ENCODE assay signal across 9 cellular contexts in the genomic region with DNA sequence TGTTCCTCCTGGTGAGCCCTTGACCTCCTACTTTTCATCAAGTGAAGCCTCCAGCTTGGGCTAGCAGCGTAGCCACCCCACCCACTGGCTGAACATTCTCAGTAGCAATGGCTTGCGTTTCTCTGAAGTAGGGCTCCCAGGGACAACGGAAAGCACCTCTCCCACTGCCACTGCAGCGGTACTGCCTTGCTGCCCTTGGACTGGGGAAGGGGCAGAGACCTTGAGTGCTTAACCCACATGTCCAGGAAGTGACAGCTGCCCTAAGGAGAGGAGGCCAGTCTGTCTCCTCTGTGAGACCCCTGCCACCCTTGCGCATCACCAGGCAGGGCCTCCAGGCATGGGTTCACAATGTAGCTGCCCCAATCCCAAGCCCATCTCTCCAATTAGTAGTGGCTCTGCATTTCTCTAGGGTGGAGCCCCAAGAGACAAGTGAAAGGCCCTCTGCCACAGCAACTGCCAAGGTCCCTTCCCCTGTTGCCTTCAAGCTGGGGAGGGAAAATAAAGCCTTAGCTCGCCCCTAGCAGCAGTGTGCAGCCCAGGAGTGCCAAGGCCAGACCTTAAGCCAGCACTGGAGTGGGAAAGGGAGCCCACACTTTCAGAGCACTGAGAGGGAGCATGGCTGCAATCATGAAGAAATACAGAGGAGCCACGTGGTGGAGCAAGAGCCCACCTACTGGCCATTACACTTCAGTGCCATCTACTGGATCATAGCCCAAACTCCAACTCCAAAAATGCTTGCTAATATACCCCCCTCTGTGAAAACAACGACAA.
DNase-seq lines count a peak whose midpoint lies in the region; ATAC-seq and TF ChIP-seq lines count a peak whose summit lies in the region.
"Had no signal": no experiment of that assay in that cellular context is flagged by ENCODE, and none has a peak within 500 bp of the region (broad histone marks: within the 10 kb centered on the region; RNA-seq: fewer than 3 reads in every experiment).

No MANE protein-coding gene starts in this region.

- no peak overlapping the region for H3K9ac ChIP-seq in adipocyte (ENCODE audit: low read length)
- no peak overlapping the region for H3K9ac ChIP-seq in neuronal stem cell (ENCODE audit: low read depth, low read length, poor library complexity)

- H3K27ac Mint-ChIP-seq in stimulated activated naive B cell treated with anti-CD40 and anti-IgM and Interleukin-4, amounts not matched to agents 10 μg/mL and 1 μg/mL and 100 μg/mL, for 72 hours, result no peak overlapping the region

- H3K4me1 ChIP-seq in adipocyte (ENCODE audit: control insufficient read depth, insufficient read depth, low read length) (no peaks in the 10 kb centered on the region), neuronal stem cell (ENCODE audit: control insufficient read depth in 2 of 2, insufficient read depth in 1 of 2, low read depth in 1 of 2, low read length in 2 of 2) (no peaks in the 10 kb centered on the region)

- H3K27me3 Mint-ChIP-seq in stimulated activated naive B cell treated with anti-CD40 and anti-IgM and Interleukin-4, amounts not matched to agents 10 μg/mL and 1 μg/mL and 100 μg/mL, for 72 hours, result no peaks in the 10 kb centered on the region

- peaks cover 2 to 13% of the 10 kb centered on the region in 2 donors for H3K36me3 Mint-ChIP-seq in stimulated activated naive B cell treated with anti-CD40 and anti-IgM and Interleukin-4, amounts not matched to agents 10 μg/mL and 1 μg/mL and 100 μg/mL, for 72 hours

- peak; percentile 74 for ATAC-seq in GM21367 (IDR thresholded peaks at IDR 0.05; ENCODE audit: unreplicated experiment)
- no peak for ATAC-seq in stimulated activated naive B cell treated with anti-CD40 and anti-IgM and Interleukin-4, amounts not matched to agents 10 μg/mL and 1 μg/mL and 100 μg/mL, for 72 hours (replicated peaks)

- CTCF ChIA-PET in BJ (lab: Yijun Ruan, JAX), result interaction anchor here (0.6 to 2.5 kb wide), 8 partner anchors 13 to 414 kb away, joined by 3 to 8 read pairs (median 5); no protein-coding TSS in a partner anchor

- no peaks in the 10 kb centered on the region for H3K27me3 ChIP-seq in BJ (ENCODE audit: control insufficient read depth, insufficient read depth, low read length)
- no peaks in the 10 kb centered on the region for H3K27me3 ChIP-seq in adipocyte (replicated peaks; ENCODE audit: control insufficient read depth, insufficient read depth, low read length)
- no peaks in the 10 kb centered on the region for H3K27me3 ChIP-seq in neuronal stem cell (ENCODE audit: control insufficient read depth in 3 of 3, insufficient read depth in 3 of 3, low read depth in 1 of 3, low read length in 3 of 3)

- TF ChIP-seq CTCF in BJ (IDR thresholded peaks at IDR 0.05; ENCODE audit: insufficient read depth, low read depth, low read length) (peak; percentile 66), LNCAP (IDR thresholded peaks at IDR 0.05) (peak; percentile 12; the same call in 1 of the 2 replicates)

- POLR2A ChIA-PET in BJ (lab: Charles Lee), result no interaction called here

- H2BK15ac ChIP-seq in neuronal stem cell (ENCODE audit: low read length), result no peak overlapping the region

- no peaks in the 10 kb centered on the region for H3K79me1 ChIP-seq in neuronal stem cell (ENCODE audit: low read depth, low read length)

- H3K36me3 ChIP-seq in BJ (ENCODE audit: control insufficient read depth, insufficient read depth, low read length), result no peaks in the 10 kb centered on the region
- H3K36me3 ChIP-seq in adipocyte (ENCODE audit: control insufficient read depth, insufficient read depth, low read length, severe bottlenecking), result no peaks in the 10 kb centered on the region
- H3K36me3 ChIP-seq in neuronal stem cell (replicated peaks in 1 of 2; ENCODE audit: control insufficient read depth in 2 of 2, insufficient read depth in 2 of 2, low read length in 2 of 2), result no peaks in the 10 kb centered on the region

- H3K27ac ChIP-seq in neuronal stem cell (replicated peaks; ENCODE audit: low read length), result no peak overlapping the region
- H3K27ac ChIP-seq: epithelial cell of prostate had no signal

- no peak for DNase-seq in BJ (ENCODE audit: low read depth)
- DNase-seq in adipocyte (ENCODE audit: low read depth), result peak; percentile 17
- peak; percentile 3 for DNase-seq in neuronal stem cell (ENCODE audit: low spot score)
- DNase-seq in medulla oblongata (ENCODE audit: extremely low spot score), result no peak
- no peak for DNase-seq in stimulated activated naive B cell treated with anti-CD40 and anti-IgM and Interleukin-4, amounts not matched to agents 10 μg/mL and 1 μg/mL and 100 μg/mL, for 72 hours
- DNase-seq in activated T-cell treated with anti-CD3 and anti-CD28 coated beads, Interleukin-2, amount 50 U/mL, for 48 hours, result no peak

- H2BK12ac ChIP-seq in neuronal stem cell (ENCODE audit: low read length), result peak overlapping the region; percentile 43

- H3K23ac ChIP-seq in neuronal stem cell (ENCODE audit: low read depth, low read length, poor library complexity), result no peak overlapping the region

- H3K18ac ChIP-seq in neuronal stem cell (ENCODE audit: low read length), result peak overlapping the region; percentile 49

- H3K4me1 Mint-ChIP-seq in stimulated activated naive B cell treated with anti-CD40 and anti-IgM and Interleukin-4, amounts not matched to agents 10 μg/mL and 1 μg/mL and 100 μg/mL, for 72 hours, result no peaks in the 10 kb centered on the region

- peaks cover 6% of the 10 kb centered on the region in 2 donors for H3K9me3 Mint-ChIP-seq in stimulated activated naive B cell treated with anti-CD40 and anti-IgM and Interleukin-4, amounts not matched to agents 10 μg/mL and 1 μg/mL and 100 μg/mL, for 72 hours

- no peak overlapping the region for H3K4me2 ChIP-seq in neuronal stem cell (ENCODE audit: insufficient read depth, low read length, poor library complexity, severe bottlenecking)

- no peak overlapping the region for H4K8ac ChIP-seq in neuronal stem cell (ENCODE audit: low read depth, low read length)

- WGBS in neuronal stem cell (ENCODE audit: extremely low coverage in 2 of 2, insufficient read length in 2 of 2, insufficient replicate concordance in 1 of 2), 2 donors, result no CpG with 5 or more reads among the region's 8 CpGs

- no peak overlapping the region for H2AK5ac ChIP-seq in neuronal stem cell (ENCODE audit: low read depth, low read length)

- no peaks in the 10 kb centered on the region for H3K9me3 ChIP-seq in adipocyte (ENCODE audit: control insufficient read depth, low read length)
- peaks cover 0 to 9% of the 10 kb centered on the region in 2 donors for H3K9me3 ChIP-seq in neuronal stem cell (replicated peaks in 1 of 2; ENCODE audit: control insufficient read depth in 2 of 2, insufficient read depth in 1 of 2, low read depth in 1 of 2, low read length in 2 of 2)

- no peak overlapping the region for H3K14ac ChIP-seq in neuronal stem cell (ENCODE audit: low read length)

- no peak overlapping the region for H2BK5ac ChIP-seq in neuronal stem cell (ENCODE audit: low read length)

- no peak overlapping the region for H4K91ac ChIP-seq in neuronal stem cell (ENCODE audit: low read depth, low read length, poor library complexity)

- H3K4me3 ChIP-seq in BJ (ENCODE audit: low read depth, low read length) (no peak overlapping the region), adipocyte (ENCODE audit: low read length) (no peak overlapping the region), neuronal stem cell (ENCODE audit: low read length in 2 of 2) (no peak overlapping the region)

- H2AFZ ChIP-seq in neuronal stem cell (ENCODE audit: low read length), result peak overlapping the region; percentile 92

- no peak overlapping the region for H3K4me3 Mint-ChIP-seq in stimulated activated naive B cell treated with anti-CD40 and anti-IgM and Interleukin-4, amounts not matched to agents 10 μg/mL and 1 μg/mL and 100 μg/mL, for 72 hours

- no peak overlapping the region for H3K4ac ChIP-seq in neuronal stem cell (ENCODE audit: low read length)

- H2BK120ac ChIP-seq in neuronal stem cell (ENCODE audit: low read depth, low read length), result no peak overlapping the region

Comparison
In these comparisons a context has a peak if more than half of its experiments do, and no peak if none do; other contexts are left out.
1. DNase-seq: peak in adipocyte (single experiment) and neuronal stem cell (single experiment); none in BJ (single experiment), medulla oblongata (single experiment), stimulated activated naive B cell treated with anti-CD40 and anti-IgM and Interleukin-4, amounts not matched to agents 10 μg/mL and 1 μg/mL and 100 μg/mL, for 72 hours (single experiment) and activated T-cell treated with anti-CD3 and anti-CD28 coated beads, Interleukin-2, amount 50 U/mL, for 48 hours (0 of 2).